11 cellular contexts compared by ENCODE assay signal in genomic region chr17:78474631-78475146, GRCh38.
DNase-seq lines count a peak whose midpoint lies in the region; ATAC-seq and TF ChIP-seq lines count a peak whose summit lies in the region.
"Had no signal": no experiment of that assay in that cellular context is flagged by ENCODE, and none has a peak within 500 bp of the region (broad histone marks: within the 10 kb centered on the region; RNA-seq: fewer than 3 reads in every experiment).

No MANE protein-coding gene starts in this region.

- peak; percentile 81 for ATAC-seq in GM19372 (IDR thresholded peaks at IDR 0.05; ENCODE audit: low read depth, unreplicated experiment)
- peak; percentile 64 for ATAC-seq in HG03108 (IDR thresholded peaks at IDR 0.05; ENCODE audit: unreplicated experiment)
- ATAC-seq in central memory CD8-positive, alpha-beta T cell (replicated peaks; ENCODE audit: extremely low read depth, poor library complexity, severe bottlenecking) = peak; percentile 85
- ATAC-seq in psoas muscle = no peak

- intact Hi-C loops in psoas muscle (cut with DNase I) = no loop called here

- POLR2A ChIA-PET in CD8-positive, alpha-beta memory T cell (lab: Charles Lee) = no interaction called here

- peaks cover 5 to 8% of the 10 kb centered on the region in 2 donors for H3K27me3 Mint-ChIP-seq in CD8-positive, alpha-beta memory T cell
- H3K27me3 Mint-ChIP-seq in central memory CD8-positive, alpha-beta T cell = no peaks in the 10 kb centered on the region

- H3K4me3 Mint-ChIP-seq in CD8-positive, alpha-beta memory T cell = peak overlapping the region in 6 of 7 donors; percentile 25 to 89 (median 46)
- H3K4me3 Mint-ChIP-seq in central memory CD8-positive, alpha-beta T cell = peak overlapping the region; percentile 40
- H3K4me3 Mint-ChIP-seq: neural crest cell had no signal

- TF ChIP-seq CTCF in psoas muscle (IDR thresholded peaks at IDR 0.05) (no peak), right atrium auricular region (IDR thresholded peaks at IDR 0.05) (no peak)

- H3K4me3 ChIP-seq in CD8-positive, alpha-beta memory T cell (ENCODE audit: low read length) = no peak overlapping the region
- no peak overlapping the region for H3K4me3 ChIP-seq in psoas muscle
- H3K4me3 ChIP-seq in right atrium auricular region = no peak overlapping the region
- H3K4me3 ChIP-seq: HAP-1, heart left ventricle had no signal

- peak in 4 of 5 donors; percentile 11 to 58 (median 46) for DNase-seq in CD8-positive, alpha-beta memory T cell
- peak in 1 of 2 donors; percentile 52 for DNase-seq in central memory CD8-positive, alpha-beta T cell (ENCODE audit: low spot score in 2 of 2)
- no peak for DNase-seq in psoas muscle
- DNase-seq in DMS53 treated with DMSO at 0.1 percent for 48 hours (lab: John Stamatoyannopoulos, UW; ENCODE audit: unreplicated experiment) = no peak
- no peak for DNase-seq in cerebellar cortex (ENCODE audit: low spot score)
- no peak for DNase-seq in right atrium auricular region (ENCODE audit: low spot score)
- DNase-seq: heart left ventricle had no signal

- H3K36me3 Mint-ChIP-seq in CD8-positive, alpha-beta memory T cell = no peaks in the 10 kb centered on the region
- peaks cover 4% of the 10 kb centered on the region for H3K36me3 Mint-ChIP-seq in central memory CD8-positive, alpha-beta T cell (ENCODE audit: insufficient read depth)

- H3K4me1 Mint-ChIP-seq in CD8-positive, alpha-beta memory T cell = peaks cover 24 to 30% (median 25%) of the 10 kb centered on the region in 3 donors
- H3K4me1 Mint-ChIP-seq in central memory CD8-positive, alpha-beta T cell = peaks cover 16% of the 10 kb centered on the region
- H3K4me1 Mint-ChIP-seq: neural crest cell had no signal

- H3K27ac ChIP-seq in CD8-positive, alpha-beta memory T cell (ENCODE audit: low read depth, low read length) = no peak overlapping the region
- H3K27ac ChIP-seq in psoas muscle (no peak overlapping the region), right atrium auricular region (no peak overlapping the region)
- H3K27ac ChIP-seq: heart left ventricle had no signal

- peak overlapping the region; percentile 0 to 94 (median 71) for H3K27ac Mint-ChIP-seq in CD8-positive, alpha-beta memory T cell
- peak overlapping the region; percentile 50 for H3K27ac Mint-ChIP-seq in central memory CD8-positive, alpha-beta T cell (ENCODE audit: low read depth)

- H3K9me3 ChIP-seq in CD8-positive, alpha-beta memory T cell (ENCODE audit: low read length) = no peaks in the 10 kb centered on the region
- H3K9me3 ChIP-seq in psoas muscle (no peaks in the 10 kb centered on the region), right atrium auricular region (no peaks in the 10 kb centered on the region)
- H3K9me3 ChIP-seq: HAP-1, heart left ventricle had no signal

- CTCF ChIA-PET in CD8-positive, alpha-beta memory T cell (lab: Charles Lee) = no interaction called here

- WGBS in psoas muscle, 3 donors = 55 to 66% (median 59%) methylated on average over 18 of the region's 18 CpGs

- peaks cover 12% of the 10 kb centered on the region for H3K4me1 ChIP-seq in CD8-positive, alpha-beta memory T cell (ENCODE audit: insufficient read depth, low read length)
- H3K4me1 ChIP-seq in psoas muscle = no peaks in the 10 kb centered on the region
- no peaks in the 10 kb centered on the region for H3K4me1 ChIP-seq in right atrium auricular region
- H3K4me1 ChIP-seq: HAP-1, heart left ventricle had no signal

- H3K9me3 Mint-ChIP-seq in CD8-positive, alpha-beta memory T cell = peaks cover 0 to 2% (median 0%) of the 10 kb centered on the region in 5 donors
- H3K9me3 Mint-ChIP-seq in central memory CD8-positive, alpha-beta T cell = no peaks in the 10 kb centered on the region
- H3K9me3 Mint-ChIP-seq: neural crest cell had no signal

- no peaks in the 10 kb centered on the region for H3K27me3 ChIP-seq in CD8-positive, alpha-beta memory T cell (ENCODE audit: insufficient read depth, low read length, poor library complexity, severe bottlenecking)
- peaks cover 0 to 24% (median 3%) of the 10 kb centered on the region in 3 donors for H3K27me3 ChIP-seq in psoas muscle (ENCODE audit: insufficient read depth in 3 of 3, low read length in 2 of 3)
- no peaks in the 10 kb centered on the region for H3K27me3 ChIP-seq in right atrium auricular region

- H3K36me3 ChIP-seq in CD8-positive, alpha-beta memory T cell (ENCODE audit: insufficient read depth, low read length) = no peaks in the 10 kb centered on the region
- H3K36me3 ChIP-seq in psoas muscle (ENCODE audit: insufficient read depth in 1 of 2, low read depth in 1 of 2) (no peaks in the 10 kb centered on the region), right atrium auricular region (no peaks in the 10 kb centered on the region)
- H3K36me3 ChIP-seq: HAP-1, heart left ventricle had no signal

Comparison
In these comparisons a context has a peak if more than half of its experiments do, and no peak if none do; other contexts are left out.
1. DNase-seq: peak in CD8-positive, alpha-beta memory T cell (4 of 5); none in psoas muscle (0 of 2), DMS53 treated with DMSO at 0.1 percent for 48 hours (single experiment), cerebellar cortex (single experiment) and right atrium auricular region (single experiment).
2. ATAC-seq: peak in GM19372 (single experiment), HG03108 (single experiment) and central memory CD8-positive, alpha-beta T cell (single experiment); none in psoas muscle (0 of 4).